9 cellular contexts compared by ENCODE assay signal in genomic region chr3:124791639-124792111, GRCh38.
DNase-seq lines count a peak whose midpoint lies in the region; ATAC-seq and TF ChIP-seq lines count a peak whose summit lies in the region.
"Had no signal": no experiment of that assay in that cellular context is flagged by ENCODE, and none has a peak within 500 bp of the region (broad histone marks: within the 10 kb centered on the region; RNA-seq: fewer than 3 reads in every experiment).

No MANE protein-coding gene starts in this region.

- no peaks in the 10 kb centered on the region for H3K9me3 ChIP-seq in BLaER1 treated with 17β-estradiol and CSF1 and Interleukin-3, amounts not matched to agents 10 nM and 100 nM (replicated peaks in 1 of 11)
- no peaks in the 10 kb centered on the region for H3K9me3 ChIP-seq in parathyroid adenoma (ENCODE audit: control insufficient read depth, low read length)

- H3K4me3 ChIP-seq in BLaER1 treated with 17β-estradiol and CSF1 and Interleukin-3, amounts not matched to agents 10 nM and 100 nM, result no peak overlapping the region
- H3K4me3 ChIP-seq in parathyroid adenoma (ENCODE audit: low read depth, low read length), result no peak overlapping the region
- H3K4me3 ChIP-seq: K562 had no signal

- H3K4me1 ChIP-seq in BLaER1 treated with 17β-estradiol and CSF1 and Interleukin-3, amounts not matched to agents 10 nM and 100 nM, result peaks cover 4 to 62% (median 31%) of the 10 kb centered on the region in 10 experiments
- H3K4me1 ChIP-seq in parathyroid adenoma, result peaks cover 18% of the 10 kb centered on the region

- H3K27me3 ChIP-seq in BLaER1 treated with 17β-estradiol and CSF1 and Interleukin-3, amounts not matched to agents 10 nM and 100 nM, result no peaks in the 10 kb centered on the region
- H3K27me3 ChIP-seq in parathyroid adenoma (ENCODE audit: control insufficient read depth, insufficient read depth, low read length), result no peaks in the 10 kb centered on the region

- H3K79me2 ChIP-seq in parathyroid adenoma, result peaks cover 2% of the 10 kb centered on the region

- peak overlapping the region; percentile 62 for H2AFZ ChIP-seq in parathyroid adenoma

- peak overlapping the region in 3 of 11 experiments; percentile 9 to 45 (median 35); a peak in 2 of 22 replicates for H3K27ac ChIP-seq in BLaER1 treated with 17β-estradiol and CSF1 and Interleukin-3, amounts not matched to agents 10 nM and 100 nM
- H3K27ac ChIP-seq in parathyroid adenoma, result peak overlapping the region; percentile 18

- no peak for TF ChIP-seq CTCF in parathyroid adenoma (IDR thresholded peaks at IDR 0.05)

- DNase-seq in RPMI8226 (peak; percentile 88), fibroblast of peridontal ligament (ENCODE audit: extremely low read depth) (peak; percentile 99), retina (no peak), SW 1271 (lab: John Stamatoyannopoulos, UW) (no peak)
- no peak for DNase-seq in activated CD4-positive, CD25-positive, alpha-beta regulatory T cell treated with anti-CD3 and anti-CD28 coated beads, Interleukin-2, amount 50 U/mL, for 72 hours

- H4K20me1 ChIP-seq in BLaER1 treated with 17β-estradiol and CSF1 and Interleukin-3, amounts not matched to agents 10 nM and 100 nM, result 0 out of 22 replicates have a peak, but pooled peaks cover 0 to under 1% (median 0%) of the 10 kb centered on the region in 11 experiments

- H3K36me3 ChIP-seq in BLaER1 treated with 17β-estradiol and CSF1 and Interleukin-3, amounts not matched to agents 10 nM and 100 nM, result peaks cover 0 to 27% (median 0%) of the 10 kb centered on the region in 11 experiments; a peak in 5 of 22 replicates
- H3K36me3 ChIP-seq in parathyroid adenoma (ENCODE audit: control insufficient read depth, insufficient read depth, low read length), result no peaks in the 10 kb centered on the region

- no peak overlapping the region for H3K9ac ChIP-seq in BLaER1 treated with 17β-estradiol and CSF1 and Interleukin-3, amounts not matched to agents 10 nM and 100 nM
- H3K9ac ChIP-seq in parathyroid adenoma, result no peak overlapping the region

- ATAC-seq in HG02852 (IDR thresholded peaks at IDR 0.05; ENCODE audit: unreplicated experiment), result no peak
- ATAC-seq: K562 had no signal

- peak overlapping the region in 6 of 11 experiments; percentile 14 to 84 (median 73); a peak in 11 of 22 replicates for H3K4me2 ChIP-seq in BLaER1 treated with 17β-estradiol and CSF1 and Interleukin-3, amounts not matched to agents 10 nM and 100 nM
- peak overlapping the region; percentile 20 for H3K4me2 ChIP-seq in parathyroid adenoma (ENCODE audit: low read length)

Comparison
In these comparisons a context has a peak if more than half of its experiments do, and no peak if none do; other contexts are left out.
1. DNase-seq: peak in RPMI8226 (single experiment) and fibroblast of peridontal ligament (single experiment); none in retina (single experiment), SW 1271 (0 of 2) and activated CD4-positive, CD25-positive, alpha-beta regulatory T cell treated with anti-CD3 and anti-CD28 coated beads, Interleukin-2, amount 50 U/mL, for 72 hours (single experiment).